Comparison of ENCODE assay signal across 1 cellular context in genomic region chr19:35379545-35379944, GRCh38.
A peak's percentile ranks its signal among the peaks of the same experiment; 100 is the strongest.
TF ChIP-seq lines count a peak whose summit lies in the region.

No MANE protein-coding gene starts in this region.

TF ChIP-seq in HepG2, 621 proteins besides CTCF, POLR2A, EP300 and RAD21:
- TF ChIP-seq CEBPG (CRISPR knock-in tag; IDR thresholded peaks at IDR 0.05) (peak; percentile 45), CEBPB (IDR thresholded peaks at IDR 0.05; ENCODE audit: borderline replicate concordance, low read depth, low read length) (peak; percentile 66)
- TF ChIP-seq, protein P1, sequence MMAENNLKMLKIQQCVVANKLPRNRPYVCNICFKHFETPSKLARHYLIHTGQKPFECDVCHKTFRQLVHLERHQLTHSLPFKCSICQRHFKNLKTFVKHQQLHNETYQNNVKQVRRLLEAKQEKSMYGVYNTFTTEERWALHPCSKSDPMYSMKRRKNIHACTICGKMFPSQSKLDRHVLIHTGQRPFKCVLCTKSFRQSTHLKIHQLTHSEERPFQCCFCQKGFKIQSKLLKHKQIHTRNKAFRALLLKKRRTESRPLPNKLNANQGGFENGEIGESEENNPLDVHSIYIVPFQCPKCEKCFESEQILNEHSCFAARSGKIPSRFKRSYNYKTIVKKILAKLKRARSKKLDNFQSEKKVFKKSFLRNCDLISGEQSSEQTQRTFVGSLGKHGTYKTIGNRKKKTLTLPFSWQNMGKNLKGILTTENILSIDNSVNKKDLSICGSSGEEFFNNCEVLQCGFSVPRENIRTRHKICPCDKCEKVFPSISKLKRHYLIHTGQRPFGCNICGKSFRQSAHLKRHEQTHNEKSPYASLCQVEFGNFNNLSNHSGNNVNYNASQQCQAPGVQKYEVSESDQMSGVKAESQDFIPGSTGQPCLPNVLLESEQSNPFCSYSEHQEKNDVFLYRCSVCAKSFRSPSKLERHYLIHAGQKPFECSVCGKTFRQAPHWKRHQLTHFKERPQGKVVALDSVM (CRISPR knock-in tag; IDR thresholded peaks at IDR 0.05) = peak; percentile 90
TF ChIP-seq in HepG2: peak in this region for 3; not testable (repeated sequence) for 618.
